In genomic region chr7:84578825-84579224, GRCh38 we compare ENCODE assay signal across 1 cellular context.
TF ChIP-seq lines count a peak whose summit lies in the region.

No MANE protein-coding gene starts in this region.

TF ChIP-seq in HepG2, 621 proteins besides CTCF, POLR2A, EP300 and RAD21 (continued from another document):
- TF ChIP-seq, protein P1, sequence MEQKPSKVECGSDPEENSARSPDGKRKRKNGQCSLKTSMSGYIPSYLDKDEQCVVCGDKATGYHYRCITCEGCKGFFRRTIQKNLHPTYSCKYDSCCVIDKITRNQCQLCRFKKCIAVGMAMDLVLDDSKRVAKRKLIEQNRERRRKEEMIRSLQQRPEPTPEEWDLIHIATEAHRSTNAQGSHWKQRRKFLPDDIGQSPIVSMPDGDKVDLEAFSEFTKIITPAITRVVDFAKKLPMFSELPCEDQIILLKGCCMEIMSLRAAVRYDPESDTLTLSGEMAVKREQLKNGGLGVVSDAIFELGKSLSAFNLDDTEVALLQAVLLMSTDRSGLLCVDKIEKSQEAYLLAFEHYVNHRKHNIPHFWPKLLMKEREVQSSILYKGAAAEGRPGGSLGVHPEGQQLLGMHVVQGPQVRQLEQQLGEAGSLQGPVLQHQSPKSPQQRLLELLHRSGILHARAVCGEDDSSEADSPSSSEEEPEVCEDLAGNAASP (CRISPR knock-in tag; IDR thresholded peaks at IDR 0.05; ENCODE audit: borderline replicate concordance): no peak
- TF ChIP-seq TARDBP (CRISPR knock-in tag; IDR thresholded peaks at IDR 0.05) (no peak), MAFK (conservative IDR thresholded peaks at IDR 0.05 in 1 of 2, IDR thresholded peaks at IDR 0.05 in 1 of 2; ENCODE audit: low read length in 2 of 2) (peak; percentile 10 to 52; a peak in 1 of 4 replicates), MTA1 (CRISPR knock-in tag; IDR thresholded peaks at IDR 0.05; ENCODE audit: borderline replicate concordance) (no peak), ZNF598 (CRISPR knock-in tag; IDR thresholded peaks at IDR 0.05; ENCODE audit: borderline replicate concordance) (no peak)
- TF ChIP-seq, protein P2, sequence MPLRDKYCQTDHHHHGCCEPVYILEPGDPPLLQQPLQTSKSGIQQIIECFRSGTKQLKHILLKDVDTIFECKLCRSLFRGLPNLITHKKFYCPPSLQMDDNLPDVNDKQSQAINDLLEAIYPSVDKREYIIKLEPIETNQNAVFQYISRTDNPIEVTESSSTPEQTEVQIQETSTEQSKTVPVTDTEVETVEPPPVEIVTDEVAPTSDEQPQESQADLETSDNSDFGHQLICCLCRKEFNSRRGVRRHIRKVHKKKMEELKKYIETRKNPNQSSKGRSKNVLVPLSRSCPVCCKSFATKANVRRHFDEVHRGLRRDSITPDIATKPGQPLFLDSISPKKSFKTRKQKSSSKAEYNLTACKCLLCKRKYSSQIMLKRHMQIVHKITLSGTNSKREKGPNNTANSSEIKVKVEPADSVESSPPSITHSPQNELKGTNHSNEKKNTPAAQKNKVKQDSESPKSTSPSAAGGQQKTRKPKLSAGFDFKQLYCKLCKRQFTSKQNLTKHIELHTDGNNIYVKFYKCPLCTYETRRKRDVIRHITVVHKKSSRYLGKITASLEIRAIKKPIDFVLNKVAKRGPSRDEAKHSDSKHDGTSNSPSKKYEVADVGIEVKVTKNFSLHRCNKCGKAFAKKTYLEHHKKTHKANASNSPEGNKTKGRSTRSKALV (CRISPR knock-in tag; IDR thresholded peaks at IDR 0.05): no peak
TF ChIP-seq in HepG2: peak in this region for 1.
